10 cellular contexts compared by ENCODE assay signal in the genomic region with DNA sequence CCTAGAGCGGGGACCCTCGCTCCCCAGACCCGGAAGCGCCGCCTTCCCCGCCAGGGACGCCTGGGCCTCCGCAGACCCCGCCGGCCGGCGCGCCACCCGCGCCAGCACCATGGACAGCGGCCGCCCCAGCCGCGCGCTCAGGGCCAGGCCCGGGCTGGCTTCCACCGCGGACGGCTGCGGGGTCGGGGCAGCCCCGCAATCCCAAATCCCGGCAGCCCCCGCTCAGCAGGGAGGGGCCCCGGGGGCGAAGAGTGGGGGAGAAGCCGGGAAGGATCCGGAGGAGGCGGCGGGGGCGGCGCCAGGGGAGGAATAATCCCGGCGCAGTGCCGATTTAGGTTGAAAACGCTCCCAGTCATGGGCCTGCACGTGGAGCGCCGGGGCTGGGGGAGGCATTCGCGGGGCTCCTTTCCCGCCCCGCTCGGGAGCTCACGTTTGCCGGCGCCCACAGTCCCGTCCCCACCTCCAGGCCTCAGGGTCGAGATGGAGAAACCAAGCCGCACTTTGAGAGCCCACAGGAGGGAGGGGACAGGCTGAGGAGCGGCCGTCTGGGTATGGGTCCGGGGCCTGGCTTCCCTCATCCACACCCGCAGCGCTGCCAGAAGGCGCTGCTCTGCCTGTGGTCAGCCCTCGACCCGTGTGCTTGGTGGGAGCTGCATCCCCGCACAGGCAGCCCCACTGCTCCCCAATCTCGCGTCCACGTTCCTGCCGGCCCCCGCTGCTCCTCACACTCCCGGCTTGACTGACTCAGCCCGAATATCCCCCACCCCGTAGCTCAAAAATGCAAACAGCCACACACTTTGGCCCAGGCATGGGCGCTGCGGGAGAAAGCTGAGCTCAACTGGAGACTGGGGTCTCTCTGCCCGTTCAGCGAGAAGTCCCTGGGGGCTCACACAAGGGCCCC. TPM values are rescaled to one million over a fixed set of nuclear protein-coding genes. Genes with fewer than 3 reads are reported as not detected.
DNase-seq lines count a peak whose midpoint lies in the region; ATAC-seq, FAIRE-seq and TF ChIP-seq lines count a peak whose summit lies in the region.
"Had no signal": no experiment of that assay in that cellular context is flagged by ENCODE, and none has a peak within 500 bp of the region (broad histone marks: within the 10 kb centered on the region; RNA-seq: fewer than 3 reads in every experiment).

No MANE protein-coding gene starts in this region.

- H3K27me3 ChIP-seq in H9 (ENCODE audit: insufficient read depth, low read length) (peaks cover 40% of the 10 kb centered on the region), endodermal cell (ENCODE audit: control insufficient read depth, insufficient read depth, low read length, poor library complexity, severe bottlenecking) (peaks cover 90% of the 10 kb centered on the region)

- H3K27ac Mint-ChIP-seq in H9 (no peak overlapping the region), endodermal cell (no peak overlapping the region), progenitor cell of endocrine pancreas (no peak overlapping the region)

- H3K9me3 Mint-ChIP-seq in H9 (no peaks in the 10 kb centered on the region), endodermal cell (no peaks in the 10 kb centered on the region), progenitor cell of endocrine pancreas (ENCODE audit: low read depth) (no peaks in the 10 kb centered on the region)

- H3K14ac ChIP-seq in H9 (ENCODE audit: insufficient read depth, low read length) = no peak overlapping the region

- no peaks in the 10 kb centered on the region for H3K36me3 ChIP-seq in endodermal cell (ENCODE audit: control insufficient read depth, insufficient read depth, low read length)

- FAIRE-seq in D721Med (lab: Jason Lieb, UNC) = no peak
- FAIRE-seq: bronchial epithelial cell had no signal

- H3K9ac ChIP-seq in H9 (ENCODE audit: extremely low read depth, insufficient read length, low read length) (no peak overlapping the region), endodermal cell (ENCODE audit: extremely low read depth, low read length, poor library complexity, severe bottlenecking) (no peak overlapping the region)

- H3K4me1 ChIP-seq in H9 (ENCODE audit: insufficient read depth, low read length) (no peaks in the 10 kb centered on the region), endodermal cell (ENCODE audit: control insufficient read depth, insufficient read depth, low read length) (no peaks in the 10 kb centered on the region)

- H3K36me3 Mint-ChIP-seq in H9 (ENCODE audit: insufficient read depth in 1 of 3, low read depth in 3 of 3) = peaks cover 0 to 3% (median 0%) of the 10 kb centered on the region in 3 experiments; a peak in 2 of 7 replicates
- no peaks in the 10 kb centered on the region for H3K36me3 Mint-ChIP-seq in endodermal cell (ENCODE audit: low read depth)
- H3K36me3 Mint-ChIP-seq in progenitor cell of endocrine pancreas (ENCODE audit: insufficient read depth) = no peaks in the 10 kb centered on the region

- no peak overlapping the region for H3K4me3 ChIP-seq in endodermal cell (ENCODE audit: low read length)

- TF ChIP-seq CTCF in H9 (conservative IDR thresholded peaks at IDR 0.05) (no peak), endodermal cell (conservative IDR thresholded peaks at IDR 0.05) (no peak), progenitor cell of endocrine pancreas (IDR thresholded peaks at IDR 0.05; ENCODE audit: unreplicated experiment) (no peak), D721Med (IDR thresholded peaks at IDR 0.05; ENCODE audit: insufficient read depth, missing control alignments) (no peak)

- H3K4me3 Mint-ChIP-seq in H9 (0 out of 5 replicates have a peak overlapping the region, but pooled peaks of 1 of the 2 experiments have one; percentile 23), endodermal cell (no peak overlapping the region), progenitor cell of endocrine pancreas (ENCODE audit: low read depth) (no peak overlapping the region)

- no peak overlapping the region for H2AK5ac ChIP-seq in H9 (ENCODE audit: insufficient read length, low read length)

- H3K4me1 Mint-ChIP-seq in H9 = peaks cover 0 to 5% of the 10 kb centered on the region in 2 experiments; a peak in 1 of 4 replicates
- H3K4me1 Mint-ChIP-seq in endodermal cell = no peaks in the 10 kb centered on the region
- no peaks in the 10 kb centered on the region for H3K4me1 Mint-ChIP-seq in progenitor cell of endocrine pancreas (ENCODE audit: low read depth)

- no peaks in the 10 kb centered on the region for H3K23me2 ChIP-seq in H9 (ENCODE audit: insufficient read length, low read depth, low read length, poor library complexity, severe bottlenecking)

- no peak overlapping the region for H3K56ac ChIP-seq in H9 (ENCODE audit: insufficient read length, low read depth, low read length)

- no peaks in the 10 kb centered on the region for H3K79me2 ChIP-seq in H9 (ENCODE audit: insufficient read depth, low read length)

- no peak overlapping the region for H2BK20ac ChIP-seq in H9 (ENCODE audit: low read depth, low read length, poor library complexity, severe bottlenecking)

- no peak overlapping the region for H4K91ac ChIP-seq in H9 (ENCODE audit: insufficient read length, low read depth, low read length)

- no peak overlapping the region for H2BK120ac ChIP-seq in H9 (ENCODE audit: low read depth, low read length, poor library complexity, severe bottlenecking)

- no peak overlapping the region for H3K4me2 ChIP-seq in H9 (ENCODE audit: insufficient read depth, insufficient read length, low read length)

- H4K5ac ChIP-seq in H9 (ENCODE audit: insufficient read length, low read depth, low read length) = no peak overlapping the region

- H3K27me3 Mint-ChIP-seq in H9 (ENCODE audit: low read depth) = peaks cover 87% of the 10 kb centered on the region
- peaks cover 87% of the 10 kb centered on the region for H3K27me3 Mint-ChIP-seq in endodermal cell (ENCODE audit: insufficient read depth)
- peaks cover 62% of the 10 kb centered on the region for H3K27me3 Mint-ChIP-seq in progenitor cell of endocrine pancreas

- no peak overlapping the region for H3K4ac ChIP-seq in H9 (ENCODE audit: low read depth, low read length)

- H2AFZ ChIP-seq in H9 (ENCODE audit: low read length) = no peak overlapping the region

- ATAC-seq in HG02840 (IDR thresholded peaks at IDR 0.05; ENCODE audit: low FRiP score, unreplicated experiment) (no peak), sciatic nerve (no peak)

- intact Hi-C loops in sciatic nerve (cut with DNase I) = no loop called here

- no peak overlapping the region for H4K8ac ChIP-seq in H9 (replicated peaks; ENCODE audit: insufficient read length, low read depth, low read length)

- H2BK12ac ChIP-seq in H9 (ENCODE audit: insufficient read length, low read depth, low read length) = no peak overlapping the region

- H3K18ac ChIP-seq in H9 (ENCODE audit: insufficient read length, low read depth, low read length) = no peak overlapping the region

- H3K27ac ChIP-seq in H9 (ENCODE audit: insufficient read length, low read depth, low read length) (no peak overlapping the region), endodermal cell (ENCODE audit: low read depth, low read length) (no peak overlapping the region)

- H3K9me3 ChIP-seq in H9 (ENCODE audit: control insufficient read depth, low read depth, low read length) (no peaks in the 10 kb centered on the region), endodermal cell (ENCODE audit: control insufficient read depth, low read length) (no peaks in the 10 kb centered on the region)

- WGBS in H9 (ENCODE audit: extremely low coverage, insufficient read length, low lambda C conversion rate) = no CpG with 5 or more reads among the region's 76 CpGs
- 8 to 12% methylated on average over 27 to 76 of the region's 76 CpGs for WGBS in endodermal cell (ENCODE audit: insufficient coverage in 1 of 2, insufficient read length in 1 of 2), 2 experiments

- DNase-seq in H9 = peak; percentile 69
- peak; percentile 15 for DNase-seq in UCSD-AML1 (lab: John Stamatoyannopoulos, UW; ENCODE audit: unreplicated experiment)
- peak; percentile 91 for DNase-seq in endodermal cell
- DNase-seq in progenitor cell of endocrine pancreas (ENCODE audit: low spot score, unreplicated experiment) = peak; percentile 70
- DNase-seq in sciatic nerve (ENCODE audit: low spot score) = no peak
- DNase-seq in NCI-H2227 treated with DMSO at 0.1 percent for 48 hours (lab: John Stamatoyannopoulos, UW) = no peak
- DNase-seq in D721Med (ENCODE audit: insufficient read length, low spot score) = no peak

- H2BK15ac ChIP-seq in H9 (ENCODE audit: low read depth, low read length) = no peak overlapping the region

- no peaks in the 10 kb centered on the region for H4K20me1 ChIP-seq in H9 (ENCODE audit: control insufficient read depth, insufficient read depth, insufficient read length)

- H3T11ph ChIP-seq in H9 (ENCODE audit: low read length) = no peak overlapping the region

- no peaks in the 10 kb centered on the region for H3K79me1 ChIP-seq in H9 (ENCODE audit: insufficient read depth, low read depth, low read length, poor library complexity, severe bottlenecking)

- H3K23ac ChIP-seq in H9 (ENCODE audit: insufficient read length, low read depth, low read length) = no peak overlapping the region

- no peak overlapping the region for H2BK5ac ChIP-seq in H9 (ENCODE audit: insufficient read length, low read length)

RNA-seq across cellular contexts. Expression of gene FBXL16, which starts 4.7 kb away (rescaled TPM):
- total RNA-seq in H9 (2021) (9.6 and 10.7 TPM in 2 replicates), endodermal cell (1 to 10 TPM in 1 of 2 donors, under 1 TPM in 1; 0.38 to 2.2 TPM), progenitor cell of endocrine pancreas (4.3 TPM in 2 replicates), sciatic nerve (6.5 TPM)
- polyA plus RNA-seq in endodermal cell (2013, experiment 1 of 2) = 4.7 TPM
- 3.9 TPM for polyA plus RNA-seq in endodermal cell (2013, experiment 2 of 2)
- total RNA-seq: skeletal muscle tissue had no signal

RNA-seq across cellular contexts. Expression of gene WDR24, which starts 10.7 kb away (rescaled TPM):
- total RNA-seq in H9 (2021) = 18.3 and 19.5 TPM in 2 replicates
- 10 to 100 TPM; 20.8 to 21.5 TPM for total RNA-seq in endodermal cell
- polyA plus RNA-seq in endodermal cell (2013, experiment 1 of 2) = 13.9 TPM
- 12.5 TPM for polyA plus RNA-seq in endodermal cell (2013, experiment 2 of 2)
- 18.1 and 18.9 TPM in 2 replicates for total RNA-seq in progenitor cell of endocrine pancreas
- total RNA-seq in sciatic nerve = 10.1 TPM

RNA-seq across cellular contexts. Expression of gene METRN, which starts 14.0 kb away (rescaled TPM):
- 26.2 and 28.9 TPM in 2 replicates for total RNA-seq in H9 (2021)
- 10 to 100 TPM; 33.4 to 38.5 TPM for total RNA-seq in endodermal cell
- 90.9 TPM for polyA plus RNA-seq in endodermal cell (2013, experiment 1 of 2)
- polyA plus RNA-seq in endodermal cell (2013, experiment 2 of 2) = 95.7 TPM
- total RNA-seq in progenitor cell of endocrine pancreas = 98.6 and 107 TPM in 2 replicates
- 120 TPM for total RNA-seq in sciatic nerve

RNA-seq across cellular contexts. Expression of gene JMJD8, which starts 16.8 kb away (rescaled TPM):
- total RNA-seq in H9 (2021) (50.1 and 52.7 TPM in 2 replicates), endodermal cell (10 to 100 TPM; 48.8 to 55.6 TPM), progenitor cell of endocrine pancreas (52.2 and 55.1 TPM in 2 replicates), sciatic nerve (36.1 TPM)
- polyA plus RNA-seq in endodermal cell (2013, experiment 1 of 2) = 43.9 TPM
- polyA plus RNA-seq in endodermal cell (2013, experiment 2 of 2) = 39.3 TPM

RNA-seq across cellular contexts. Expression of gene ANTKMT, which starts 20.0 kb away (rescaled TPM):
- total RNA-seq in H9 (2021) (31.5 and 34.8 TPM in 2 replicates), endodermal cell (10 to 100 TPM; 36.9 to 40.6 TPM), progenitor cell of endocrine pancreas (44.2 and 44.9 TPM in 2 replicates), sciatic nerve (26.3 TPM)
- 19.4 TPM for polyA plus RNA-seq in endodermal cell (2013, experiment 1 of 2)
- polyA plus RNA-seq in endodermal cell (2013, experiment 2 of 2) = 22.1 TPM

Comparison
In these comparisons a context has a peak if more than half of its experiments do, and no peak if none do; other contexts are left out.
1. DNase-seq: peak in H9 (single experiment), UCSD-AML1 (single experiment), endodermal cell (single experiment) and progenitor cell of endocrine pancreas (single experiment); none in sciatic nerve (single experiment), NCI-H2227 treated with DMSO at 0.1 percent for 48 hours (single experiment) and D721Med (single experiment).